1 cellular context compared by ENCODE assay signal in genomic region chr3:141192345-141192744, GRCh38.
TF ChIP-seq lines count a peak whose summit lies in the region.

No MANE protein-coding gene starts in this region.

TF ChIP-seq in K562, 482 proteins besides CTCF, POLR2A, EP300 and RAD21 (continued from another document and continues in another):
- no peak for TF ChIP-seq SOX6 (IDR thresholded peaks at IDR 0.05)
- TF ChIP-seq ZNF121 (CRISPR knock-in tag; conservative IDR thresholded peaks at IDR 0.05) = no peak
- no peak for TF ChIP-seq ZC3H8 (IDR thresholded peaks at IDR 0.05)
- no peak for TF ChIP-seq TRIM24 (IDR thresholded peaks at IDR 0.05)
- TF ChIP-seq ZNF695 (CRISPR knock-in tag; IDR thresholded peaks at IDR 0.05) = no peak
- TF ChIP-seq IRF9 (tag; IDR thresholded peaks at IDR 0.05) = no peak
- TF ChIP-seq FOXA1 (IDR thresholded peaks at IDR 0.05; ENCODE audit: borderline replicate concordance) = no peak
- TF ChIP-seq ZBTB11 (CRISPR knock-in tag; IDR thresholded peaks at IDR 0.05) = no peak
- TF ChIP-seq MNT (conservative IDR thresholded peaks at IDR 0.05) = peak in 1 of 2 experiments; percentile 38; a peak in 2 of 4 replicates
- TF ChIP-seq TBL1XR1 (IDR thresholded peaks at IDR 0.05; ENCODE audit: low read length in 2 of 2) = no peak
- TF ChIP-seq CBFA2T2 (conservative IDR thresholded peaks at IDR 0.05) = no peak
- TF ChIP-seq ZNF133 (CRISPR knock-in tag; IDR thresholded peaks at IDR 0.05) = no peak
- 0 out of 2 replicates have a peak, but pooled peaks have one; percentile 52 for TF ChIP-seq KLF16 (IDR thresholded peaks at IDR 0.05)
- no peak for TF ChIP-seq ZNF384 (IDR thresholded peaks at IDR 0.05; ENCODE audit: low read depth, low read length)
- TF ChIP-seq JUNB (CRISPR knock-in tag; conservative IDR thresholded peaks at IDR 0.05) = no peak
- TF ChIP-seq L3MBTL2 (IDR thresholded peaks at IDR 0.05) = no peak
- no peak for TF ChIP-seq ZNF398 (CRISPR knock-in tag; IDR thresholded peaks at IDR 0.05)
- no peak for TF ChIP-seq CREBBP (IDR thresholded peaks at IDR 0.05; ENCODE audit: low read depth, low read length)
- TF ChIP-seq HSF4 (CRISPR knock-in tag; IDR thresholded peaks at IDR 0.05; ENCODE audit: borderline replicate concordance) = no peak
- no peak for TF ChIP-seq ZNF134 (CRISPR knock-in tag; conservative IDR thresholded peaks at IDR 0.05)
- no peak for TF ChIP-seq ZNF75A (CRISPR knock-in tag; IDR thresholded peaks at IDR 0.05)
- TF ChIP-seq RUNX1 (IDR thresholded peaks at IDR 0.05; ENCODE audit: low read depth) = no peak
- TF ChIP-seq XRCC3 (IDR thresholded peaks at IDR 0.05) = no peak
- TF ChIP-seq CC2D1A (IDR thresholded peaks at IDR 0.05) = peak; percentile 61
- TF ChIP-seq ESRRB (CRISPR knock-in tag; IDR thresholded peaks at IDR 0.05; ENCODE audit: borderline replicate concordance) = no peak
- TF ChIP-seq PHTF2 (CRISPR knock-in tag; IDR thresholded peaks at IDR 0.05) = no peak
- TF ChIP-seq CREM (IDR thresholded peaks at IDR 0.05; ENCODE audit: low read depth) = no peak
- TF ChIP-seq MAFF (IDR thresholded peaks at IDR 0.05; ENCODE audit: low read length) = no peak
- TF ChIP-seq TSC22D4 (tag; IDR thresholded peaks at IDR 0.05) = no peak
- no peak for TF ChIP-seq GTF2A2 (tag; IDR thresholded peaks at IDR 0.05)
- no peak for TF ChIP-seq MED1 (CRISPR knock-in tag; IDR thresholded peaks at IDR 0.05; ENCODE audit: borderline replicate concordance)
- no peak for TF ChIP-seq CBX2 (IDR thresholded peaks at IDR 0.05; ENCODE audit: insufficient read depth, low read length, poor library complexity, severe bottlenecking)
- TF ChIP-seq MAZ (CRISPR knock-in tag; conservative IDR thresholded peaks at IDR 0.05 in 1 of 2, IDR thresholded peaks at IDR 0.05 in 1 of 2) = 0 out of 4 replicates have a peak, but pooled peaks of 1 of the 2 experiments have one; percentile 43
- no peak; the same call in 1 of the 2 replicates for TF ChIP-seq MYNN (IDR thresholded peaks at IDR 0.05)
- no peak for TF ChIP-seq MYNN (CRISPR knock-in tag; IDR thresholded peaks at IDR 0.05)
- no peak for TF ChIP-seq DLX4 (CRISPR knock-in tag; IDR thresholded peaks at IDR 0.05)
- no peak for TF ChIP-seq FOXO4 (CRISPR knock-in tag; IDR thresholded peaks at IDR 0.05)
- no peak for TF ChIP-seq ZBTB33 (CRISPR knock-in tag; IDR thresholded peaks at IDR 0.05)
- no peak for TF ChIP-seq TFAM (CRISPR knock-in tag; conservative IDR thresholded peaks at IDR 0.05)
- no peak for TF ChIP-seq ZNF277 (CRISPR knock-in tag; IDR thresholded peaks at IDR 0.05; ENCODE audit: borderline replicate concordance)
- TF ChIP-seq SIN3B (IDR thresholded peaks at IDR 0.05; ENCODE audit: low read depth) = no peak
- no peak for TF ChIP-seq ZNF318 (IDR thresholded peaks at IDR 0.05; ENCODE audit: borderline replicate concordance in 1 of 2, low read depth in 1 of 2)
- no peak for TF ChIP-seq ZKSCAN8 (CRISPR knock-in tag; IDR thresholded peaks at IDR 0.05)
- TF ChIP-seq ARID1B (IDR thresholded peaks at IDR 0.05) = no peak
- TF ChIP-seq ZSCAN29 (IDR thresholded peaks at IDR 0.05) = no peak
- TF ChIP-seq HLTF (IDR thresholded peaks at IDR 0.05) = no peak
- TF ChIP-seq HDAC3 (IDR thresholded peaks at IDR 0.05; ENCODE audit: borderline replicate concordance, partially characterized antibody) = no peak
